21 cellular contexts compared by ENCODE assay signal in genomic region chr12:49557187-49557916, GRCh38. TPM values are rescaled to one million over a fixed set of nuclear protein-coding genes. Genes with fewer than 3 reads are reported as not detected.
"Had no signal": no experiment of that assay in that cellular context is flagged by ENCODE, and none has a peak within 500 bp of the region (broad histone marks: within the 10 kb centered on the region; RNA-seq: fewer than 3 reads in every experiment).

No MANE protein-coding gene starts in this region.

- DNase-seq: activated B cell treated with CpG ODN at 0.5 μM for 24 hours; activated CD4-positive, alpha-beta T cell treated with anti-CD3 and anti-CD28 coated beads, Interleukin-2, amount 10 ng/mL, durations not matched to agents 24 days and 14 days; activated CD8-positive, alpha-beta T cell treated with anti-CD3 and anti-CD28 coated beads for 36 hours; activated naive CD4-positive, alpha-beta T cell treated with anti-CD3 and anti-CD28 coated beads, Interleukin-2, amount 50 U/mL, for 16 hours; activated T-cell treated with anti-CD3 and anti-CD28 coated beads, Interleukin-2, amount 50 U/mL, for 1 hour; foreskin melanocyte; glutamatergic neuron; hippocampal formation; retina; stimulated activated CD4-positive, alpha-beta T cell treated with anti-CD3 and anti-CD28 coated beads, Interleukin-2, amount 100 ng/mL, for 24 hours; stimulated activated naive CD8-positive, alpha-beta T cell treated with anti-CD3 and anti-CD28 coated beads, Interleukin-15, Interleukin-2, amounts not matched to agents 100 U/mL and 50 U/mL, for 24 hours; substantia nigra; T-cell; T-helper 9 cell had no signal

- ATAC-seq: activated CD8-positive, alpha-beta T cell treated with anti-CD3 and anti-CD28 coated beads for 36 hours; stimulated activated naive CD8-positive, alpha-beta T cell treated with anti-CD3 and anti-CD28 coated beads, Interleukin-15, Interleukin-2, amounts not matched to agents 100 U/mL and 50 U/mL, for 24 hours; T-cell had no signal

- H3K27me3 ChIP-seq: tibial nerve had no signal

- H3K4me3 ChIP-seq: cardiac muscle cell, tibial nerve had no signal

- H3K4me1 ChIP-seq: tibial nerve had no signal

- H3K9me3 ChIP-seq: tibial nerve had no signal

- H3K27ac ChIP-seq: cardiac muscle cell, tibial nerve had no signal

- FAIRE-seq: colon, islet of Langerhans, urothelium cell line had no signal

RNA-seq across cellular contexts. Expression of gene KCNH3, which starts 18.5 kb away (rescaled TPM):
- total RNA-seq: lung microvascular endothelial cell had no signal

RNA-seq across cellular contexts. Expression of gene FAM186B, which starts 48.1 kb away (rescaled TPM):
- total RNA-seq: activated CD8-positive, alpha-beta T cell treated with anti-CD3 and anti-CD28 coated beads for 36 hours; epithelial cell of proximal tubule had no signal
